In the genomic region with DNA sequence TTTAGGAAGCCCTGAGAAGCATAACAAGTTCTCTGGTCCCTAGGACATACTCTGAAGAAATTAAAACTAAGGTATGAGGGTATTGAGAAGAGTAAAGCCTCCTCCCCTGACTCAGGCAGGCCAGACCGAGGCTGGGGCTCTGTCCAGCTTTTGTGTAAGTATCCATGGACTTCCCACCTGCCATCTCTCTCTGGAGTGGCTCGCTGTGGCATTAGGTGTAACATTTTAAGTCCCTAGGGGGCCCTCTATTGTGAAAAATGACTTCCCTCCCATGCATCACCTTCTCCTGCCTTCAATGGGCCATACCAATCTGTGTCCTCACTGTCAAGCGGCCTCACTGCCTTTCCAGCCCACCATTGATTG, we compare ENCODE assay signal across 28 cellular contexts.
A peak's percentile ranks its signal among the peaks of the same experiment; 100 is the strongest.
DNase-seq lines count a peak whose midpoint lies in the region; TF ChIP-seq lines count a peak whose summit lies in the region.
"Had no signal": no experiment of that assay in that cellular context is flagged by ENCODE, and none has a peak within 500 bp of the region (broad histone marks: within the 10 kb centered on the region; RNA-seq: fewer than 3 reads in every experiment).

No MANE protein-coding gene starts in this region.

- H3K4me3 Mint-ChIP-seq in MCF 10A (ENCODE audit: unreplicated experiment) (peak overlapping the region; percentile 0), progenitor cell of endocrine pancreas (ENCODE audit: low read depth) (no peak overlapping the region)
- H3K4me3 Mint-ChIP-seq: activated naive CD8-positive, alpha-beta T cell; CD4-positive, alpha-beta memory T cell; central memory CD8-positive, alpha-beta T cell; immature natural killer cell; stimulated activated naive CD8-positive, alpha-beta T cell treated with anti-CD3 and anti-CD28 coated beads, Interleukin-15, amount 100 ng/mL, for 72 hours; T-helper 1 cell treated with Interleukin-12 subunit alpha and Interleukin-12 subunit beta and Interleukin-4 antibody, amounts not matched to agents 30 μg/mL and 1 μg/mL, for 36 hours had no signal

- H3K27ac Mint-ChIP-seq in MCF 10A (ENCODE audit: low read depth, unreplicated experiment) (peak overlapping the region; percentile 70), progenitor cell of endocrine pancreas (no peak overlapping the region)
- H3K27ac Mint-ChIP-seq: activated naive CD8-positive, alpha-beta T cell; CD4-positive, alpha-beta memory T cell; immature natural killer cell; stimulated activated naive CD8-positive, alpha-beta T cell treated with anti-CD3 and anti-CD28 coated beads, Interleukin-15, amount 100 ng/mL, for 72 hours; T-helper 1 cell treated with Interleukin-12 subunit alpha and Interleukin-12 subunit beta and Interleukin-4 antibody, amounts not matched to agents 30 μg/mL and 1 μg/mL, for 36 hours had no signal

- in situ Hi-C loops in brain microvascular endothelial cell (cut with HindIII; ENCODE audit: low pct_ligation_motif_present, low sequenced_read_pairs) = no loop called here

- H3K23ac ChIP-seq in mesenchymal stem cell (ENCODE audit: low read length in 2 of 2) = no peak overlapping the region

- H3K14ac ChIP-seq in mesenchymal stem cell (ENCODE audit: low read length in 2 of 2) = no peak overlapping the region

- no peak for TF ChIP-seq CTCF in MCF 10A (IDR thresholded peaks at IDR 0.05; ENCODE audit: unreplicated experiment)
- no peak for TF ChIP-seq CTCF in breast epithelium (IDR thresholded peaks at IDR 0.05)
- TF ChIP-seq CTCF in progenitor cell of endocrine pancreas (IDR thresholded peaks at IDR 0.05; ENCODE audit: unreplicated experiment) = no peak
- TF ChIP-seq CTCF in brain microvascular endothelial cell (IDR thresholded peaks at IDR 0.05; ENCODE audit: low read depth, low read length, missing control alignments) = no peak

- intact Hi-C loops in MCF 10A (cut with micrococcal nuclease) (no loop called here), breast epithelium (cut with DNase I; ENCODE audit: low total_unique reads) (no loop called here)

- H3K4me1 ChIP-seq in breast epithelium = peaks cover 0 to 4% of the 10 kb centered on the region in 2 donors
- H3K4me1 ChIP-seq in SJSA1 (replicated peaks) = peaks cover 54% of the 10 kb centered on the region
- peaks cover 11% of the 10 kb centered on the region for H3K4me1 ChIP-seq in mesenchymal stem cell (ENCODE audit: control insufficient read depth, insufficient read depth, low read depth, low read length)
- H3K4me1 ChIP-seq in urinary bladder (ENCODE audit: insufficient read depth) = no peaks in the 10 kb centered on the region

- H4K8ac ChIP-seq in mesenchymal stem cell (ENCODE audit: low read length) = no peak overlapping the region

- H4K91ac ChIP-seq in mesenchymal stem cell (ENCODE audit: low read length) = no peak overlapping the region

- H3K79me1 ChIP-seq in mesenchymal stem cell (replicated peaks; ENCODE audit: low read length, poor library complexity, severe bottlenecking) = no peaks in the 10 kb centered on the region

- WGBS in mesenchymal stem cell = 75% methylated on average over 3 of the region's 3 CpGs
- 91% methylated on average over 3 of the region's 3 CpGs for WGBS in urinary bladder

- H2BK12ac ChIP-seq in mesenchymal stem cell (ENCODE audit: low read length in 2 of 2) = no peak overlapping the region

- POLR2A ChIA-PET in MCF 10A (lab: Yijun Ruan, JAX) = interaction anchor here (0.6 to 0.8 kb wide), 2 partner anchors 9 to 258 kb away, joined by 3 read pairs; no protein-coding TSS in a partner anchor

- CTCF ChIA-PET in MCF 10A (lab: Yijun Ruan, JAX) = interaction anchor here (0.5 to 1.9 kb wide), 4 partner anchors 9 to 391 kb away, joined by 4 to 6 read pairs (median 4); no protein-coding TSS in a partner anchor

- H3K27ac ChIP-seq in breast epithelium (peak overlapping the region in 1 of 2 donors; percentile 44), SJSA1 (peak overlapping the region; percentile 4), mesenchymal stem cell (ENCODE audit: low read length, poor library complexity, severe bottlenecking) (peak overlapping the region; percentile 10), urinary bladder (ENCODE audit: low read depth) (peak overlapping the region; percentile 2), brain microvascular endothelial cell (no peak overlapping the region)
- H3K27ac ChIP-seq: neutrophil, transverse colon had no signal

- no peak overlapping the region for H2AFZ ChIP-seq in mesenchymal stem cell (ENCODE audit: low read depth, low read length)

- H2BK15ac ChIP-seq in mesenchymal stem cell (ENCODE audit: low read depth, poor library complexity, severe bottlenecking) = no peak overlapping the region

- H2BK5ac ChIP-seq in mesenchymal stem cell (ENCODE audit: low read depth, low read length, poor library complexity, severe bottlenecking) = no peak overlapping the region

- no peak overlapping the region for H3K4me3 ChIP-seq in breast epithelium
- no peak overlapping the region for H3K4me3 ChIP-seq in SJSA1
- H3K4me3 ChIP-seq in mesenchymal stem cell (ENCODE audit: insufficient read depth in 1 of 2, low read depth in 1 of 2, low read length in 2 of 2) = no peak overlapping the region
- H3K4me3 ChIP-seq in urinary bladder (ENCODE audit: low read depth, low read length) = no peak overlapping the region
- no peak overlapping the region for H3K4me3 ChIP-seq in brain microvascular endothelial cell (ENCODE audit: low read depth, low read length)
- H3K4me3 ChIP-seq: GM12878, HAP-1, skin epidermis, transverse colon had no signal

- H3K27me3 ChIP-seq in breast epithelium = no peaks in the 10 kb centered on the region
- H3K27me3 ChIP-seq in SJSA1 (replicated peaks) = no peaks in the 10 kb centered on the region
- H3K27me3 ChIP-seq in mesenchymal stem cell (ENCODE audit: control insufficient read depth in 1 of 2, insufficient read depth in 1 of 2, low read length in 2 of 2) = no peaks in the 10 kb centered on the region
- H3K27me3 ChIP-seq in brain microvascular endothelial cell (replicated peaks) = no peaks in the 10 kb centered on the region
- H3K27me3 ChIP-seq: neutrophil, transverse colon had no signal

- H3K36me3 ChIP-seq in breast epithelium (no peaks in the 10 kb centered on the region), SJSA1 (no peaks in the 10 kb centered on the region), mesenchymal stem cell (ENCODE audit: control insufficient read depth in 1 of 2, insufficient read depth in 2 of 2, low read depth in 1 of 2, low read length in 2 of 2) (peaks cover 0 to 21% of the 10 kb centered on the region in 2 experiments), urinary bladder (ENCODE audit: insufficient read depth) (no peaks in the 10 kb centered on the region), brain microvascular endothelial cell (replicated peaks) (no peaks in the 10 kb centered on the region)
- H3K36me3 ChIP-seq: HAP-1, neutrophil, transverse colon had no signal

- peaks cover 0 to 3% of the 10 kb centered on the region in 2 donors for H3K9me3 ChIP-seq in breast epithelium
- no peaks in the 10 kb centered on the region for H3K9me3 ChIP-seq in SJSA1 (replicated peaks)
- no peaks in the 10 kb centered on the region for H3K9me3 ChIP-seq in mesenchymal stem cell (ENCODE audit: control insufficient read depth, low read length)
- H3K9me3 ChIP-seq: HAP-1, neutrophil, transverse colon had no signal

- H3K4ac ChIP-seq in mesenchymal stem cell (ENCODE audit: low read depth in 1 of 2, low read length in 2 of 2) = no peak overlapping the region

- H2AK5ac ChIP-seq in mesenchymal stem cell (ENCODE audit: low read length, severe bottlenecking) = peak overlapping the region; percentile 10

- H3K36me3 Mint-ChIP-seq in MCF 10A (ENCODE audit: insufficient read depth, unreplicated experiment) (no peaks in the 10 kb centered on the region), progenitor cell of endocrine pancreas (ENCODE audit: insufficient read depth) (no peaks in the 10 kb centered on the region)
- H3K36me3 Mint-ChIP-seq: activated naive CD8-positive, alpha-beta T cell; CD4-positive, alpha-beta memory T cell; immature natural killer cell had no signal

- peaks cover 23% of the 10 kb centered on the region for H3K9me3 Mint-ChIP-seq in MCF 10A (ENCODE audit: unreplicated experiment)
- peaks cover 6% of the 10 kb centered on the region for H3K9me3 Mint-ChIP-seq in progenitor cell of endocrine pancreas (ENCODE audit: low read depth)
- H3K9me3 Mint-ChIP-seq: central memory CD8-positive, alpha-beta T cell; stimulated activated naive CD8-positive, alpha-beta T cell treated with anti-CD3 and anti-CD28 coated beads, Interleukin-15, amount 100 ng/mL, for 72 hours; T-helper 1 cell treated with Interleukin-12 subunit alpha and Interleukin-12 subunit beta and Interleukin-4 antibody, amounts not matched to agents 30 μg/mL and 1 μg/mL, for 36 hours had no signal

- H2BK120ac ChIP-seq in mesenchymal stem cell (ENCODE audit: low read depth, low read length) = no peak overlapping the region

- H3K9ac ChIP-seq in mesenchymal stem cell (ENCODE audit: low read length) = peak overlapping the region; percentile 74

- no TSS peak for BruUV-seq in MCF 10A (replicated peaks; lab: Mats Ljungman, UMichigan)

- peak; percentile 17 for DNase-seq in MCF 10A (ENCODE audit: unreplicated experiment)
- DNase-seq in breast epithelium (ENCODE audit: low spot score in 2 of 2) = no peak
- no peak for DNase-seq in SJSA1 (ENCODE audit: low read depth in 1 of 2, low spot score in 2 of 2)
- no peak for DNase-seq in mesenchymal stem cell
- no peak for DNase-seq in progenitor cell of endocrine pancreas (ENCODE audit: low spot score, unreplicated experiment)
- no peak for DNase-seq in brain microvascular endothelial cell
- DNase-seq in epidermal melanocyte (ENCODE audit: insufficient read length, low spot score) = no peak
- DNase-seq: activated CD4-positive, alpha-beta T cell treated with anti-CD3 and anti-CD28 coated beads for 4 hours; activated CD8-positive, alpha-beta memory T cell treated with anti-CD3 and anti-CD28 coated beads for 24 hours; activated effector memory CD4-positive, alpha-beta T cell treated with Interleukin-2 at 50 U/mL for 16 hours; aorta; CD4-positive, alpha-beta memory T cell; hypothalamus; immature natural killer cell; KG1; NCI-H146; NCI-H510A; stimulated activated CD8-positive, alpha-beta memory T cell treated with anti-CD3 and anti-CD28 coated beads, Interleukin-4, amount 100 ng/mL, for 48 hours; stimulated activated naive CD8-positive, alpha-beta T cell treated with anti-CD3 and anti-CD28 coated beads, Interleukin-15, amount 100 ng/mL, for 72 hours; transverse colon had no signal

- no peaks in the 10 kb centered on the region for H3K27me3 Mint-ChIP-seq in MCF 10A (ENCODE audit: insufficient read depth, unreplicated experiment)
- H3K27me3 Mint-ChIP-seq in progenitor cell of endocrine pancreas = peaks cover 11% of the 10 kb centered on the region
- H3K27me3 Mint-ChIP-seq: activated naive CD8-positive, alpha-beta T cell had no signal

- no peak overlapping the region for H3K4me2 ChIP-seq in mesenchymal stem cell (ENCODE audit: low read length, poor library complexity, severe bottlenecking)

- no peak overlapping the region for H3K18ac ChIP-seq in mesenchymal stem cell (ENCODE audit: low read depth in 1 of 2, low read length in 2 of 2)

- H3K4me1 Mint-ChIP-seq in MCF 10A (ENCODE audit: insufficient read depth, unreplicated experiment) (peaks cover 6% of the 10 kb centered on the region), progenitor cell of endocrine pancreas (ENCODE audit: low read depth) (peaks cover 2% of the 10 kb centered on the region)
- H3K4me1 Mint-ChIP-seq: CD4-positive, alpha-beta memory T cell; central memory CD8-positive, alpha-beta T cell; immature natural killer cell; stimulated activated naive CD8-positive, alpha-beta T cell treated with anti-CD3 and anti-CD28 coated beads, Interleukin-15, amount 100 ng/mL, for 72 hours had no signal

- no peak for TF ChIP-seq POLR2A in breast epithelium (IDR thresholded peaks at IDR 0.05)
